ENCODE assay signal across 17 cellular contexts in the genomic region with DNA sequence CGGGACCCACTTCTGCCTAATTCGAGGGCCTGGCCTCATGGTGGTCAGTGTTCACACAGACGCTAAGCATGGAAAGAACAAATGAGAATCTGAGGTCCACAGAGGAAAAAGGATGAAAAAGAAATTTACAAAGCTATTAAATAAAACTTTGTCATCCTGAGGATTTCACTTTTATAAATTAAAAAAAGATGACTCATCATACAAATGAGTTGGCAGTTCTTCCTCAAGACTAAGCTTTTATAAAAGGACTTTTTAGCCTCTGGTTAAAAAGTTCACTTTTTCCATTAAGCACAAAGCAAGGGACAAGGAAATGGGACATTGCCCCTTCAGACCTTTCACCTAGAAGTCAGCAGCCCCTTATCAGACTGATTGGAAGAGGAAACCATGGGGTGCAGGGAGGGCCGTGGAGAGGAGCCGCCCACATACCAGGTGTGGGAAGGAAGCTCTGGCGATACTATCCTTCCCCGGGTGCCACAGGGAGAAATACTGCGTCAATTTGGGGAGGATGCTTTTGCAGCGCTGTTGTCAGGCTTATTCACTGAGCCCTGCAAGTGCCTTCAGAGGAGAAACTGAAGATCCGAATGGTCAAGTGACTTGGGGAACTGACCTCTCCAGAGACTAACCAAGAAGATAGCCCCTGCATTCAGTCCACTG.
"Had no signal": no experiment of that assay in that cellular context is flagged by ENCODE, and none has a peak within 500 bp of the region (broad histone marks: within the 10 kb centered on the region; RNA-seq: fewer than 3 reads in every experiment).

No MANE protein-coding gene starts in this region.

- DNase-seq: activated CD4-positive, alpha-beta T cell treated with anti-CD3 and anti-CD28 coated beads, Interleukin-2, amount 50 U/mL, for 48 hours; activated naive CD4-positive, alpha-beta T cell; activated naive CD8-positive, alpha-beta T cell treated with anti-CD3 and anti-CD28 coated beads for 36 hours; activated T-cell treated with anti-CD3 and anti-CD28 coated beads for 4 hours; amygdala; body of pancreas; central memory CD4-positive, alpha-beta T cell; erythroblast; hippocampal formation; kidney; stimulated activated naive CD8-positive, alpha-beta T cell treated with anti-CD3 and anti-CD28 coated beads, Interleukin-15, Interleukin-2, amounts not matched to agents 100 U/mL and 50 U/mL, for 24 hours; substantia nigra; T-helper 17 cell; tibial artery had no signal

- ATAC-seq: activated T-helper 17 cell treated with anti-CD3 and anti-CD28 coated beads, Interleukin-2, amount 50 U/mL, for 72 hours; body of pancreas; left lobe of liver; stimulated activated naive CD8-positive, alpha-beta T cell treated with anti-CD3 and anti-CD28 coated beads, Interleukin-15, Interleukin-2, amounts not matched to agents 100 U/mL and 50 U/mL, for 24 hours; T-helper 17 cell had no signal

- H3K27me3 ChIP-seq: body of pancreas, tibial artery had no signal

- H3K4me3 ChIP-seq: body of pancreas, lung, tibial artery had no signal

- H3K9me3 ChIP-seq: body of pancreas, tibial artery had no signal

- H3K4me1 ChIP-seq: body of pancreas had no signal

- H3K36me3 ChIP-seq: tibial artery had no signal

- H3K27ac ChIP-seq: body of pancreas, tibial artery had no signal
